17 cellular contexts compared by ENCODE assay signal in genomic region chr20:35503841-35504460, GRCh38. TPM values are rescaled to one million over a fixed set of nuclear protein-coding genes. Genes with fewer than 3 reads are reported as not detected.
DNase-seq lines count a peak whose midpoint lies in the region; ATAC-seq and TF ChIP-seq lines count a peak whose summit lies in the region.
"Had no signal": no experiment of that assay in that cellular context is flagged by ENCODE, and none has a peak within 500 bp of the region (broad histone marks: within the 10 kb centered on the region; RNA-seq: fewer than 3 reads in every experiment).

No MANE protein-coding gene starts in this region.

- H3K36me3 ChIP-seq in left ventricle myocardium inferior: peaks cover 70% of the 10 kb centered on the region
- H3K36me3 ChIP-seq in suprapubic skin: peaks cover 88% of the 10 kb centered on the region
- peaks cover 57 to 100% (median 99%) of the 10 kb centered on the region in 4 donors for H3K36me3 ChIP-seq in stomach

- TF ChIP-seq POLR2A in suprapubic skin (IDR thresholded peaks at IDR 0.05): no peak
- TF ChIP-seq POLR2A in stomach (IDR thresholded peaks at IDR 0.05): no peak

- no peak overlapping the region for H3K4me3 Mint-ChIP-seq in activated naive CD8-positive, alpha-beta T cell
- no peak overlapping the region for H3K4me3 Mint-ChIP-seq in activated naive CD8-positive, alpha-beta T cell treated with anti-CD3 and anti-CD28 coated beads for 36 hours
- no peak overlapping the region for H3K4me3 Mint-ChIP-seq in activated CD8-positive, alpha-beta T cell treated with anti-CD3 and anti-CD28 coated beads, Interleukin-2, amount 10 ng/mL, durations not matched to agents 7 days and 5 days

- no peaks in the 10 kb centered on the region for H3K27me3 Mint-ChIP-seq in activated naive CD8-positive, alpha-beta T cell
- H3K27me3 Mint-ChIP-seq in activated naive CD8-positive, alpha-beta T cell treated with anti-CD3 and anti-CD28 coated beads for 36 hours: no peaks in the 10 kb centered on the region
- H3K27me3 Mint-ChIP-seq in activated CD8-positive, alpha-beta T cell treated with anti-CD3 and anti-CD28 coated beads, Interleukin-2, amount 10 ng/mL, durations not matched to agents 7 days and 5 days (ENCODE audit: low read depth): no peaks in the 10 kb centered on the region

- POLR2A ChIA-PET in activated CD8-positive, alpha-beta T cell treated with anti-CD3 and anti-CD28 coated beads, Interleukin-2, amount 10 ng/mL, durations not matched to agents 7 days and 5 days (lab: Charles Lee): interaction anchor here (0.9 to 3.6 kb wide), 3 partner anchors 8 to 13 kb away, joined by 3 to 24 read pairs (median 4); no protein-coding TSS in a partner anchor

- H3K4me1 ChIP-seq in left ventricle myocardium inferior: peaks cover 11% of the 10 kb centered on the region
- no peaks in the 10 kb centered on the region for H3K4me1 ChIP-seq in suprapubic skin
- peaks cover 0 to 19% (median 0%) of the 10 kb centered on the region in 4 donors for H3K4me1 ChIP-seq in stomach

- peaks cover 28% of the 10 kb centered on the region for H3K4me1 Mint-ChIP-seq in activated naive CD8-positive, alpha-beta T cell (ENCODE audit: low read depth)
- H3K4me1 Mint-ChIP-seq in activated naive CD8-positive, alpha-beta T cell treated with anti-CD3 and anti-CD28 coated beads for 36 hours: peaks cover 18% of the 10 kb centered on the region
- H3K4me1 Mint-ChIP-seq in activated CD8-positive, alpha-beta T cell treated with anti-CD3 and anti-CD28 coated beads, Interleukin-2, amount 10 ng/mL, durations not matched to agents 7 days and 5 days (ENCODE audit: low read depth): peaks cover 43% of the 10 kb centered on the region

- H3K27ac ChIP-seq in left ventricle myocardium inferior (replicated peaks) (no peak overlapping the region), substantia nigra (ENCODE audit: low read depth, low read length, poor library complexity, severe bottlenecking) (no peak overlapping the region), suprapubic skin (no peak overlapping the region), stomach (peak overlapping the region in 1 of 5 donors; percentile 8)

- 88% methylated on average over 9 of the region's 14 CpGs for WGBS in suprapubic skin
- WGBS in stomach, 5 donors: 74 to 85% (median 76%) methylated on average over 8 to 14 of the region's 14 CpGs

- H3K4me3 ChIP-seq in left ventricle myocardium inferior: no peak overlapping the region
- no peak overlapping the region for H3K4me3 ChIP-seq in suprapubic skin
- no peak overlapping the region for H3K4me3 ChIP-seq in stomach

- no peaks in the 10 kb centered on the region for H3K9me3 Mint-ChIP-seq in activated naive CD8-positive, alpha-beta T cell (ENCODE audit: low read depth)
- H3K9me3 Mint-ChIP-seq in activated naive CD8-positive, alpha-beta T cell treated with anti-CD3 and anti-CD28 coated beads for 36 hours: no peaks in the 10 kb centered on the region
- H3K9me3 Mint-ChIP-seq in activated CD8-positive, alpha-beta T cell treated with anti-CD3 and anti-CD28 coated beads, Interleukin-2, amount 10 ng/mL, durations not matched to agents 7 days and 5 days (ENCODE audit: insufficient read depth): no peaks in the 10 kb centered on the region

- CTCF ChIA-PET in activated CD8-positive, alpha-beta T cell treated with anti-CD3 and anti-CD28 coated beads, Interleukin-2, amount 10 ng/mL, durations not matched to agents 7 days and 5 days (lab: Charles Lee): interaction anchor here (1.2 kb wide), 1 partner anchor 138 kb away, joined by 3 read pairs; no protein-coding TSS in a partner anchor

- no peaks in the 10 kb centered on the region for H3K27me3 ChIP-seq in left ventricle myocardium inferior (ENCODE audit: low read depth)
- H3K27me3 ChIP-seq in suprapubic skin: no peaks in the 10 kb centered on the region
- no peaks in the 10 kb centered on the region for H3K27me3 ChIP-seq in stomach

- TF ChIP-seq CTCF in left ventricle myocardium inferior (IDR thresholded peaks at IDR 0.05; ENCODE audit: borderline replicate concordance): no peak
- TF ChIP-seq CTCF in suprapubic skin (IDR thresholded peaks at IDR 0.05): no peak
- TF ChIP-seq CTCF in stomach (IDR thresholded peaks at IDR 0.05): no peak

- H3K36me3 Mint-ChIP-seq in activated naive CD8-positive, alpha-beta T cell: peaks cover 6% of the 10 kb centered on the region
- peaks cover 41% of the 10 kb centered on the region for H3K36me3 Mint-ChIP-seq in activated naive CD8-positive, alpha-beta T cell treated with anti-CD3 and anti-CD28 coated beads for 36 hours
- H3K36me3 Mint-ChIP-seq in activated CD8-positive, alpha-beta T cell treated with anti-CD3 and anti-CD28 coated beads, Interleukin-2, amount 10 ng/mL, durations not matched to agents 7 days and 5 days (ENCODE audit: low read depth): peaks cover 81% of the 10 kb centered on the region

- intact Hi-C loops in left ventricle myocardium inferior (cut with micrococcal nuclease): no loop called here
- intact Hi-C loops in stomach (cut with DNase I; ENCODE audit: low total_unique reads): no loop called here

- H3K9me3 ChIP-seq in left ventricle myocardium inferior (replicated peaks): no peaks in the 10 kb centered on the region
- no peaks in the 10 kb centered on the region for H3K9me3 ChIP-seq in suprapubic skin
- H3K9me3 ChIP-seq in stomach: no peaks in the 10 kb centered on the region

- no peak for DNase-seq in activated naive CD8-positive, alpha-beta T cell treated with anti-CD3 and anti-CD28 coated beads for 36 hours
- DNase-seq in activated CD8-positive, alpha-beta T cell treated with anti-CD3 and anti-CD28 coated beads, Interleukin-2, amount 10 ng/mL, durations not matched to agents 7 days and 5 days: no peak
- DNase-seq in left ventricle myocardium inferior (peak; percentile 38), substantia nigra (lab: John Stamatoyannopoulos, UW) (peak in 26 of 49 donors; percentile 3 to 91 (median 22)), suprapubic skin (ENCODE audit: low spot score in 2 of 2) (no peak), stomach (no peak)
- DNase-seq: activated naive CD4-positive, alpha-beta T cell treated with Interleukin-2 at 50 U/mL for 16 hours; dermis blood vessel endothelial cell; KBM-7; NCI-H1436; NCI-H82; SHP77 treated with DMSO at 0.1 percent for 48 hours; trophoblast cell had no signal

- H3K27ac Mint-ChIP-seq in activated naive CD8-positive, alpha-beta T cell: peak overlapping the region; percentile 70
- H3K27ac Mint-ChIP-seq in activated naive CD8-positive, alpha-beta T cell treated with anti-CD3 and anti-CD28 coated beads for 36 hours: no peak overlapping the region
- H3K27ac Mint-ChIP-seq in activated CD8-positive, alpha-beta T cell treated with anti-CD3 and anti-CD28 coated beads, Interleukin-2, amount 10 ng/mL, durations not matched to agents 7 days and 5 days: peak overlapping the region; percentile 28

- no peak for TF ChIP-seq EP300 in suprapubic skin (IDR thresholded peaks at IDR 0.05)
- TF ChIP-seq EP300 in stomach (IDR thresholded peaks at IDR 0.05): no peak

- no peak for ATAC-seq in activated CD8-positive, alpha-beta T cell treated with anti-CD3 and anti-CD28 coated beads, Interleukin-2, amount 10 ng/mL, durations not matched to agents 7 days and 5 days
- ATAC-seq in HG03521 (IDR thresholded peaks at IDR 0.05; ENCODE audit: unreplicated experiment): no peak

RNA-seq across cellular contexts. Expression of gene C20orf173, which starts 25.5 kb away (rescaled TPM):
- total RNA-seq in activated naive CD8-positive, alpha-beta T cell treated with anti-CD3 and anti-CD28 coated beads for 36 hours: not detected
- not detected for total RNA-seq in activated CD8-positive, alpha-beta T cell treated with anti-CD3 and anti-CD28 coated beads, Interleukin-2, amount 10 ng/mL, durations not matched to agents 7 days and 5 days
- total RNA-seq in left ventricle myocardium inferior (not detected), suprapubic skin (not detected), stomach (not detected)
- not detected for polyA plus RNA-seq in stomach
- total RNA-seq: dermis blood vessel endothelial cell, lung microvascular endothelial cell, osteocyte had no signal

RNA-seq across cellular contexts. Expression of gene ERGIC3, which starts 37.9 kb away (rescaled TPM):
- 100 to 1,000 TPM; 105 to 107 TPM for total RNA-seq in activated naive CD8-positive, alpha-beta T cell treated with anti-CD3 and anti-CD28 coated beads for 36 hours
- total RNA-seq in activated CD8-positive, alpha-beta T cell treated with anti-CD3 and anti-CD28 coated beads, Interleukin-2, amount 10 ng/mL, durations not matched to agents 7 days and 5 days: 100 to 1,000 TPM; 114 to 122 TPM
- total RNA-seq in left ventricle myocardium inferior (103 TPM), suprapubic skin (100 to 1,000 TPM; 154 to 256 (median 225) TPM), stomach (100 to 1,000 TPM in 4 of 5 donors, 10 to 100 TPM in 1; 32.1 to 302 (median 241) TPM)
- polyA plus RNA-seq in stomach: 100 to 1,000 TPM; 194 to 227 (median 213) TPM

RNA-seq across cellular contexts. Expression of gene CEP250, which starts 48.6 kb away (rescaled TPM):
- total RNA-seq in activated naive CD8-positive, alpha-beta T cell treated with anti-CD3 and anti-CD28 coated beads for 36 hours: 10 to 100 TPM; 48.8 to 55.5 TPM
- total RNA-seq in activated CD8-positive, alpha-beta T cell treated with anti-CD3 and anti-CD28 coated beads, Interleukin-2, amount 10 ng/mL, durations not matched to agents 7 days and 5 days: 10 to 100 TPM; 72.1 to 74.5 TPM
- total RNA-seq in left ventricle myocardium inferior (15.3 TPM), suprapubic skin (10 to 100 TPM; 18.8 to 55.4 (median 27.1) TPM), stomach (10 to 100 TPM in 3 of 5 donors, 1 to 10 TPM in 2; 2.9 to 51.3 (median 19.3) TPM)
- polyA plus RNA-seq in stomach: 1 to 10 TPM; 3.8 to 7.2 (median 6.6) TPM

Comparison
In these comparisons a context has a peak if more than half of its experiments do, and no peak if none do; other contexts are left out.
1. DNase-seq: peak in left ventricle myocardium inferior (single experiment) and substantia nigra (26 of 49); none in activated naive CD8-positive, alpha-beta T cell treated with anti-CD3 and anti-CD28 coated beads for 36 hours (single experiment), activated CD8-positive, alpha-beta T cell treated with anti-CD3 and anti-CD28 coated beads, Interleukin-2, amount 10 ng/mL, durations not matched to agents 7 days and 5 days (single experiment), suprapubic skin (0 of 2) and stomach (single experiment).